Comparison of ENCODE assay signal across 1 cellular context in the genomic region with DNA sequence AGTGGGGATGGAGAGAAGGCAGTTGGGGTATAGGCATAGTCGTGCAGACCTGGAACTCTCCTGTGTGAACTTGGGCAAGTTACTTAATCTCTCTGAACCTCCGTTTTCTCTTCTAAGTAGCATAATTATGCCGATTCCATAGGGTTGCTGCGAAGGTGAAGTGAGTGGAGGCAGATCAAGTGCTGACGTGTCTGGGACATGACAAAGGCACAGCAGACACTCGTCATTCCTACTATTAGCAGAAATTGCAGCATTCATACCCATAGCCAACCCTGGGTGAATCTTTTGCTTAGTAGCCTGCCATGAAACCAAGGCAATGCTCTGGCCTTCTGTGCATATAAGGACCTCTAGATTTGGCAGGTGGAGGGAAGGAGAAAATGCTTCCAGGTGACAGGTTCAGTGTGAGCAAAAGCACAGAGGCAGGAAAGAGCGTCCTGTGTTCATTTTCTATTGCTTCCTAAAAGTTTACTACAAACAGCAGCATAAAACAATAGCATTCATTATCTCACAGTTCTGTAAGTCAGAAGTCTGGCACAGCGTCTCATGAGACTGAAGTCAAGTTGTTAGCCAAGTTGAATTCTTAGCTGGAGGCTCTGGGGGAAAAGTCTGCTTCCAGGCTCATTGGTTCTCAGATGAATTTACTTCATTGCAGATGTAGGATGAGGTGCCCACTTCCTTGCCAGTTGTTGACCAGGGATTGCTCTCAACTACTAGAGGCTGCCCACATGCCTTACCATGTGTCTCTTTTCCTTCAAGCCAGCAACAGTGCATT.
TF ChIP-seq lines count a peak whose summit lies in the region.

No MANE protein-coding gene starts in this region.

TF ChIP-seq in neural cell, 6 proteins besides CTCF, POLR2A, EP300 and RAD21:
- no peak for TF ChIP-seq MXI1 (conservative IDR thresholded peaks at IDR 0.05; ENCODE audit: poor library complexity, severe bottlenecking)
- TF ChIP-seq SMC3 (conservative IDR thresholded peaks at IDR 0.05; ENCODE audit: poor library complexity): no peak
- no peak for TF ChIP-seq POLR2AphosphoS5 (IDR thresholded peaks at IDR 0.05)
- TF ChIP-seq TAF1 (IDR thresholded peaks at IDR 0.05; ENCODE audit: low read depth): no peak
- TF ChIP-seq EZH2 (IDR thresholded peaks at IDR 0.05; ENCODE audit: borderline replicate concordance, insufficient read depth, low read length, poor library complexity, severe bottlenecking): no peak
- TF ChIP-seq, protein P1, sequence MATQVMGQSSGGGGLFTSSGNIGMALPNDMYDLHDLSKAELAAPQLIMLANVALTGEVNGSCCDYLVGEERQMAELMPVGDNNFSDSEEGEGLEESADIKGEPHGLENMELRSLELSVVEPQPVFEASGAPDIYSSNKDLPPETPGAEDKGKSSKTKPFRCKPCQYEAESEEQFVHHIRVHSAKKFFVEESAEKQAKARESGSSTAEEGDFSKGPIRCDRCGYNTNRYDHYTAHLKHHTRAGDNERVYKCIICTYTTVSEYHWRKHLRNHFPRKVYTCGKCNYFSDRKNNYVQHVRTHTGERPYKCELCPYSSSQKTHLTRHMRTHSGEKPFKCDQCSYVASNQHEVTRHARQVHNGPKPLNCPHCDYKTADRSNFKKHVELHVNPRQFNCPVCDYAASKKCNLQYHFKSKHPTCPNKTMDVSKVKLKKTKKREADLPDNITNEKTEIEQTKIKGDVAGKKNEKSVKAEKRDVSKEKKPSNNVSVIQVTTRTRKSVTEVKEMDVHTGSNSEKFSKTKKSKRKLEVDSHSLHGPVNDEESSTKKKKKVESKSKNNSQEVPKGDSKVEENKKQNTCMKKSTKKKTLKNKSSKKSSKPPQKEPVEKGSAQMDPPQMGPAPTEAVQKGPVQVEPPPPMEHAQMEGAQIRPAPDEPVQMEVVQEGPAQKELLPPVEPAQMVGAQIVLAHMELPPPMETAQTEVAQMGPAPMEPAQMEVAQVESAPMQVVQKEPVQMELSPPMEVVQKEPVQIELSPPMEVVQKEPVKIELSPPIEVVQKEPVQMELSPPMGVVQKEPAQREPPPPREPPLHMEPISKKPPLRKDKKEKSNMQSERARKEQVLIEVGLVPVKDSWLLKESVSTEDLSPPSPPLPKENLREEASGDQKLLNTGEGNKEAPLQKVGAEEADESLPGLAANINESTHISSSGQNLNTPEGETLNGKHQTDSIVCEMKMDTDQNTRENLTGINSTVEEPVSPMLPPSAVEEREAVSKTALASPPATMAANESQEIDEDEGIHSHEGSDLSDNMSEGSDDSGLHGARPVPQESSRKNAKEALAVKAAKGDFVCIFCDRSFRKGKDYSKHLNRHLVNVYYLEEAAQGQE (IDR thresholded peaks at IDR 0.05; ENCODE audit: borderline replicate concordance): no peak
